In the genomic region with DNA sequence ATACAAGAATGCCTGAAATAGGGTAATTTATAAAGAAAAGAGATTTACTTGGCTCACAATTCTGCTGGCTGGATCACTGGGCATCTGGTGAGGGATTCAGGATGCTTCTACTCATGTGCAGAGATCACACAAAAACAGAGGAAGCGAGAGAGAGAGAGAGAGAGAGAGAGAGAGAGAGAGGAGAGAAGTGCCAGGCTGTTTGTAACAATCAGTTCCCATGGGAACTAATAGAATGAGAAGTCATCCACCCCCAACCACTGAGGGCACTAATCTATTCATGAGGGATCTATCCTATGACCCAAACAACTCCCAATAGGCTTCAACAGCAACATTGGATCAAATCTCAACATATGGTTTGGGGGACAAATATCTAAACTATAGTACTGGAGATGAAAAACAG, we compare ENCODE assay signal across 16 cellular contexts.
"Had no signal": no experiment of that assay in that cellular context is flagged by ENCODE, and none has a peak within 500 bp of the region (broad histone marks: within the 10 kb centered on the region; RNA-seq: fewer than 3 reads in every experiment).

No MANE protein-coding gene starts in this region.

- H3K36me3 ChIP-seq: upper lobe of right lung had no signal

- DNase-seq: activated CD4-positive, alpha-beta memory T cell treated with anti-CD3 and anti-CD28 coated beads, Interleukin-2, amount 10 ng/mL, durations not matched to agents 7 days and 5 days; activated CD8-positive, alpha-beta memory T cell treated with anti-CD3 and anti-CD28 coated beads, Interleukin-2, amount 50 U/mL, for 4 hours; activated T-cell treated with anti-CD3 and anti-CD28 coated beads, Interleukin-2, amount 50 U/mL, for 72 hours; central memory CD4-positive, alpha-beta T cell; effector memory CD4-positive, alpha-beta T cell; hippocampal formation; kidney glomerular epithelial cell; naive B cell; retina; stimulated activated CD4-positive, alpha-beta T cell treated with anti-CD3 and anti-CD28 coated beads, Interleukin-4, amount 100 ng/mL, for 24 hours; stimulated activated naive CD8-positive, alpha-beta T cell treated with anti-CD3 and anti-CD28 coated beads, Interleukin-15, amount 100 ng/mL, for 72 hours; T-helper 9 cell; testis; upper lobe of right lung had no signal

- H3K4me3 ChIP-seq: testis, upper lobe of right lung had no signal

- H3K9ac ChIP-seq: parathyroid adenoma had no signal

- H3K27ac Mint-ChIP-seq: activated CD4-positive, alpha-beta memory T cell treated with anti-CD3 and anti-CD28 coated beads, Interleukin-2, amount 10 ng/mL, durations not matched to agents 7 days and 5 days; activated T-cell treated with anti-CD3 and anti-CD28 coated beads, Interleukin-2, amount 50 U/mL, for 72 hours; naive B cell; stimulated activated naive CD8-positive, alpha-beta T cell treated with anti-CD3 and anti-CD28 coated beads, Interleukin-15, amount 100 ng/mL, for 72 hours had no signal

- H3K9me3 Mint-ChIP-seq: activated CD4-positive, alpha-beta memory T cell treated with anti-CD3 and anti-CD28 coated beads, Interleukin-2, amount 10 ng/mL, durations not matched to agents 7 days and 5 days; activated T-cell treated with anti-CD3 and anti-CD28 coated beads, Interleukin-2, amount 50 U/mL, for 72 hours; stimulated activated naive CD8-positive, alpha-beta T cell treated with anti-CD3 and anti-CD28 coated beads, Interleukin-15, amount 100 ng/mL, for 72 hours had no signal

- H3K4me1 ChIP-seq: parathyroid adenoma, testis, upper lobe of right lung had no signal

- H2AFZ ChIP-seq: parathyroid adenoma had no signal

- H3K9me3 ChIP-seq: testis, upper lobe of right lung had no signal

- H3K36me3 Mint-ChIP-seq: naive B cell had no signal

- H3K79me2 ChIP-seq: parathyroid adenoma had no signal

- H3K4me1 Mint-ChIP-seq: activated CD4-positive, alpha-beta memory T cell treated with anti-CD3 and anti-CD28 coated beads, Interleukin-2, amount 10 ng/mL, durations not matched to agents 7 days and 5 days; naive B cell had no signal

- H3K27ac ChIP-seq: parathyroid adenoma, testis, upper lobe of right lung, VCaP had no signal

- ATAC-seq: activated T-cell treated with anti-CD3 and anti-CD28 coated beads, Interleukin-2, amount 50 U/mL, for 72 hours; stimulated activated naive CD8-positive, alpha-beta T cell treated with anti-CD3 and anti-CD28 coated beads, Interleukin-15, amount 100 ng/mL, for 72 hours; upper lobe of right lung had no signal

- H3K4me3 Mint-ChIP-seq: activated CD4-positive, alpha-beta memory T cell treated with anti-CD3 and anti-CD28 coated beads, Interleukin-2, amount 10 ng/mL, durations not matched to agents 7 days and 5 days; activated T-cell treated with anti-CD3 and anti-CD28 coated beads, Interleukin-2, amount 50 U/mL, for 72 hours; naive B cell; stimulated activated naive CD8-positive, alpha-beta T cell treated with anti-CD3 and anti-CD28 coated beads, Interleukin-15, amount 100 ng/mL, for 72 hours had no signal

- H3K27me3 ChIP-seq: testis, upper lobe of right lung had no signal
